ENCODE assay signal across 7 cellular contexts in genomic region chr15:52018693-52019393, GRCh38. TPM values are rescaled to one million over a fixed set of nuclear protein-coding genes. Genes with fewer than 3 reads are reported as not detected.
DNase-seq lines count a peak whose midpoint lies in the region; ATAC-seq, FAIRE-seq and TF ChIP-seq lines count a peak whose summit lies in the region.

MAPK6 (plus strand) TSS chr15:52019219; CDS start chr15:52046461, 27,242 bp downstream.

- no peak for TF ChIP-seq CTCF in astrocyte (IDR thresholded peaks at IDR 0.05; ENCODE audit: insufficient read depth, low read depth, low read length)

- H3K79me2 ChIP-seq in astrocyte (ENCODE audit: insufficient read depth, low read length): peaks cover 42% of the 10 kb centered on the region

- DNase-seq in NCI-H1930 (lab: John Stamatoyannopoulos, UW) (peak; percentile 26 to 48), T-helper 22 cell (ENCODE audit: low read depth) (peak; percentile 88), astrocyte (ENCODE audit: low read depth) (peak; percentile 71), hepatic stellate cell (ENCODE audit: low spot score) (peak; percentile 97), retina (peak; percentile 98)

- H3K4me3 Mint-ChIP-seq in astrocyte (ENCODE audit: unreplicated experiment): peak within 1 kb of the TSS; percentile 97

- no peaks in the 10 kb centered on the region for H3K36me3 ChIP-seq in astrocyte (ENCODE audit: insufficient read depth, low read length)

- peaks cover 19% of the 10 kb centered on the region for H3K4me1 Mint-ChIP-seq in astrocyte (ENCODE audit: low read depth, unreplicated experiment)

- peak within 1 kb of the TSS; percentile 100 for H3K9ac ChIP-seq in astrocyte (ENCODE audit: low read length)

- H3K27me3 ChIP-seq in astrocyte (ENCODE audit: insufficient read depth, low read length): no peaks in the 10 kb centered on the region

- peak within 1 kb of the TSS; percentile 83 for H2AFZ ChIP-seq in astrocyte (ENCODE audit: low read depth, low read length)

- peaks cover 17% of the 10 kb centered on the region for H3K4me1 ChIP-seq in astrocyte (ENCODE audit: insufficient read depth, low read length)

- H3K27ac Mint-ChIP-seq in astrocyte (ENCODE audit: unreplicated experiment): peak within 1 kb of the TSS; percentile 99

- no peak for FAIRE-seq in astrocyte (lab: Jason Lieb, UNC)

- peak within 1 kb of the TSS; percentile 98 for H3K27ac ChIP-seq in astrocyte (ENCODE audit: low read depth, low read length)

- H3K9me3 Mint-ChIP-seq in astrocyte (ENCODE audit: unreplicated experiment): peaks cover 5% of the 10 kb centered on the region

- ATAC-seq in GM18502 (IDR thresholded peaks at IDR 0.05; ENCODE audit: poor library complexity, unreplicated experiment) (peak; percentile 80), HG02884 (IDR thresholded peaks at IDR 0.05; ENCODE audit: unreplicated experiment) (peak; percentile 55)

- H3K4me3 ChIP-seq in astrocyte (ENCODE audit: insufficient read depth, low read depth, low read length): peak within 1 kb of the TSS; percentile 99

- H4K20me1 ChIP-seq in astrocyte (ENCODE audit: insufficient read depth, low read length): peaks cover 13% of the 10 kb centered on the region

- H3K27me3 Mint-ChIP-seq in astrocyte (ENCODE audit: low read depth, unreplicated experiment): no peaks in the 10 kb centered on the region

- peak within 1 kb of the TSS; percentile 84 for H3K4me2 ChIP-seq in astrocyte (ENCODE audit: low read length)

- no peaks in the 10 kb centered on the region for H3K9me3 ChIP-seq in astrocyte (ENCODE audit: insufficient read depth, low read depth, low read length)

- peaks cover 2% of the 10 kb centered on the region for H3K36me3 Mint-ChIP-seq in astrocyte (ENCODE audit: low read depth, unreplicated experiment)

RNA-seq across cellular contexts. Expression of gene MAPK6, which starts in this region (rescaled TPM):
- total RNA-seq in astrocyte: 96.6 and 98.2 TPM in 2 replicates

Comparison
In these comparisons a context has a peak if more than half of its experiments do, and no peak if none do; other contexts are left out.
1. Peak in every context shown above with its lines: DNase-seq, ATAC-seq, H3K4me3 ChIP-seq and H3K27ac ChIP-seq.
2. DNase-seq: peak in every context shown above with its lines; median percentile 98 in retina; 97 in hepatic stellate cell; 88 in T-helper 22 cell; 71 in astrocyte; 37 in NCI-H1930.